2 cellular contexts compared by ENCODE assay signal in the genomic region with DNA sequence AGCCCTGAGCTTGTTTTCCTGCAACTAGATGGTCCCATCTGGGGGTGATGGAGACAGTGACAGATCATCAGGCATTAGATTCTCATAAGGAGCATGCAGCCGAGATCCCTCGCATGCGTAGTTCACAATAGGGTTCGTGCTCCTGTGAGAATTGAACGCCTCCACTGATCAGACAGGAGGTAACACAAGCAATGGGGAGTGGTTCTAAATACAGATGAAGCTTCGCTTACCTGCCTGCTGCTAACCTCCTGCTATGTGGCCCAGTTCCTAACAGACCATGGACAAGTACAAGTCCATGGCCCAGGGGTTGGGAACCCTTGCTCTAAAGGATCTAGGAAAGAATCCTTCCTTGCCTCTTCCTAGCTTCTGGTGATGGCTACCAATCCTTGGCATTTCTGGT.
TF ChIP-seq lines count a peak whose summit lies in the region.

No MANE protein-coding gene starts in this region.

TF ChIP-seq in HEK293, 187 proteins besides CTCF, POLR2A, EP300 and RAD21:
- TF ChIP-seq SETDB1 (IDR thresholded peaks at IDR 0.05; ENCODE audit: insufficient read length, low read length) = no peak
- peak; percentile 99 for TF ChIP-seq ZNF610 (tag by site-specific recombination; IDR thresholded peaks at IDR 0.05; ENCODE audit: borderline replicate concordance)

TF ChIP-seq in IMR-90, 13 proteins besides CTCF, POLR2A, EP300 and RAD21:
- TF ChIP-seq, protein P1, sequence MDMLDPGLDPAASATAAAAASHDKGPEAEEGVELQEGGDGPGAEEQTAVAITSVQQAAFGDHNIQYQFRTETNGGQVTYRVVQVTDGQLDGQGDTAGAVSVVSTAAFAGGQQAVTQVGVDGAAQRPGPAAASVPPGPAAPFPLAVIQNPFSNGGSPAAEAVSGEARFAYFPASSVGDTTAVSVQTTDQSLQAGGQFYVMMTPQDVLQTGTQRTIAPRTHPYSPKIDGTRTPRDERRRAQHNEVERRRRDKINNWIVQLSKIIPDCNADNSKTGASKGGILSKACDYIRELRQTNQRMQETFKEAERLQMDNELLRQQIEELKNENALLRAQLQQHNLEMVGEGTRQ (IDR thresholded peaks at IDR 0.05; ENCODE audit: low read depth, low read length) = no peak
- TF ChIP-seq BHLHE40 (IDR thresholded peaks at IDR 0.05; ENCODE audit: low read depth, low read length) = no peak
- TF ChIP-seq FOS (IDR thresholded peaks at IDR 0.05; ENCODE audit: low read depth, low read length) = no peak
- TF ChIP-seq CHD1 (IDR thresholded peaks at IDR 0.05; ENCODE audit: low read depth, low read length) = no peak
- TF ChIP-seq CEBPB (IDR thresholded peaks at IDR 0.05; ENCODE audit: low read depth, low read length) = no peak
- no peak for TF ChIP-seq NFE2L2 (IDR thresholded peaks at IDR 0.05; ENCODE audit: low read depth, low read length)
- no peak for TF ChIP-seq MXI1 (IDR thresholded peaks at IDR 0.05; ENCODE audit: borderline replicate concordance, low read depth, low read length)
- TF ChIP-seq, protein P2, sequence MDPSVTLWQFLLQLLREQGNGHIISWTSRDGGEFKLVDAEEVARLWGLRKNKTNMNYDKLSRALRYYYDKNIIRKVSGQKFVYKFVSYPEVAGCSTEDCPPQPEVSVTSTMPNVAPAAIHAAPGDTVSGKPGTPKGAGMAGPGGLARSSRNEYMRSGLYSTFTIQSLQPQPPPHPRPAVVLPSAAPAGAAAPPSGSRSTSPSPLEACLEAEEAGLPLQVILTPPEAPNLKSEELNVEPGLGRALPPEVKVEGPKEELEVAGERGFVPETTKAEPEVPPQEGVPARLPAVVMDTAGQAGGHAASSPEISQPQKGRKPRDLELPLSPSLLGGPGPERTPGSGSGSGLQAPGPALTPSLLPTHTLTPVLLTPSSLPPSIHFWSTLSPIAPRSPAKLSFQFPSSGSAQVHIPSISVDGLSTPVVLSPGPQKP (IDR thresholded peaks at IDR 0.05; ENCODE audit: borderline replicate concordance, low read depth, low read length) = no peak
- no peak for TF ChIP-seq RFX5 (IDR thresholded peaks at IDR 0.05; ENCODE audit: low read depth, low read length)
- no peak for TF ChIP-seq RCOR1 (IDR thresholded peaks at IDR 0.05; ENCODE audit: insufficient replicate concordance, low read length)
